In genomic region chr6:47247227-47247797, GRCh38 we compare ENCODE assay signal across 9 cellular contexts.
DNase-seq lines count a peak whose midpoint lies in the region; ATAC-seq and TF ChIP-seq lines count a peak whose summit lies in the region.
"Had no signal": no experiment of that assay in that cellular context is flagged by ENCODE, and none has a peak within 500 bp of the region (broad histone marks: within the 10 kb centered on the region; RNA-seq: fewer than 3 reads in every experiment).

No MANE protein-coding gene starts in this region.

- no peaks in the 10 kb centered on the region for H3K9me3 Mint-ChIP-seq in activated CD4-positive, alpha-beta T cell treated with anti-CD3 and anti-CD28 coated beads for 36 hours (ENCODE audit: low read depth)

- no peaks in the 10 kb centered on the region for H3K27me3 Mint-ChIP-seq in activated CD4-positive, alpha-beta T cell treated with anti-CD3 and anti-CD28 coated beads for 36 hours

- no peak for TF ChIP-seq CTCF in ascending aorta (IDR thresholded peaks at IDR 0.05)

- CTCF ChIA-PET in activated CD4-positive, alpha-beta T cell treated with anti-CD3 and anti-CD28 coated beads for 36 hours (lab: Charles Lee), result interaction anchor here (0.6 kb wide), 1 partner anchor 1169 kb away, joined by 5 read pairs; no protein-coding TSS in a partner anchor

- no peaks in the 10 kb centered on the region for H3K36me3 Mint-ChIP-seq in activated CD4-positive, alpha-beta T cell treated with anti-CD3 and anti-CD28 coated beads for 36 hours (ENCODE audit: low read depth)

- H3K4me1 ChIP-seq in urinary bladder (ENCODE audit: insufficient read depth) (no peaks in the 10 kb centered on the region), ascending aorta (no peaks in the 10 kb centered on the region)

- H3K27ac Mint-ChIP-seq in activated CD4-positive, alpha-beta T cell treated with anti-CD3 and anti-CD28 coated beads for 36 hours, result no peak overlapping the region

- peaks cover 37% of the 10 kb centered on the region for H3K4me1 Mint-ChIP-seq in activated CD4-positive, alpha-beta T cell treated with anti-CD3 and anti-CD28 coated beads for 36 hours

- H3K27ac ChIP-seq in urinary bladder (ENCODE audit: low read depth) (peak overlapping the region; percentile 39), ascending aorta (no peak overlapping the region)
- H3K27ac ChIP-seq: VCaP had no signal

- WGBS in urinary bladder, result 14% methylated on average over 2 of the region's 2 CpGs

- H3K36me3 ChIP-seq in urinary bladder (ENCODE audit: insufficient read depth) (no peaks in the 10 kb centered on the region), ascending aorta (no peaks in the 10 kb centered on the region)

- peak; percentile 27 for DNase-seq in NCI-H1436 treated with DMSO at 0.1 percent for 48 hours (lab: John Stamatoyannopoulos, UW)
- DNase-seq in NCI-H1436 (lab: John Stamatoyannopoulos, UW), result no peak
- peak; percentile 64 for DNase-seq in NCI-H774 (lab: John Stamatoyannopoulos, UW)
- peak; percentile 29 for DNase-seq in germinal center (ENCODE audit: low spot score)
- DNase-seq in activated CD4-positive, alpha-beta T cell treated with anti-CD3 and anti-CD28 coated beads for 36 hours, result no peak
- no peak for DNase-seq in ascending aorta (ENCODE audit: low spot score in 2 of 2)

- H3K9me3 ChIP-seq in ascending aorta, result no peaks in the 10 kb centered on the region

- peak; percentile 53 for ATAC-seq in HG03108 (IDR thresholded peaks at IDR 0.05; ENCODE audit: unreplicated experiment)
- no peak for ATAC-seq in activated CD4-positive, alpha-beta T cell treated with anti-CD3 and anti-CD28 coated beads for 36 hours

- H3K4me3 ChIP-seq in urinary bladder (ENCODE audit: low read depth, low read length) (no peak overlapping the region), ascending aorta (no peak overlapping the region)

- intact Hi-C loops in activated CD4-positive, alpha-beta T cell treated with anti-CD3 and anti-CD28 coated beads for 36 hours (cut with DNase I, micrococcal nuclease), result no loop called here
- intact Hi-C loops in ascending aorta (cut with DNase I), result no loop called here

- POLR2A ChIA-PET in activated CD4-positive, alpha-beta T cell treated with anti-CD3 and anti-CD28 coated beads for 36 hours (lab: Charles Lee), result no interaction called here

- no peak overlapping the region for H3K4me3 Mint-ChIP-seq in activated CD4-positive, alpha-beta T cell treated with anti-CD3 and anti-CD28 coated beads for 36 hours

- H3K27me3 ChIP-seq in ascending aorta, result no peaks in the 10 kb centered on the region

Comparison
In these comparisons a context has a peak if more than half of its experiments do, and no peak if none do; other contexts are left out.
1. DNase-seq: peak in NCI-H1436 treated with DMSO at 0.1 percent for 48 hours (single experiment), NCI-H774 (single experiment) and germinal center (single experiment); none in NCI-H1436 (single experiment), activated CD4-positive, alpha-beta T cell treated with anti-CD3 and anti-CD28 coated beads for 36 hours (single experiment) and ascending aorta (0 of 2).